In the genomic region with DNA sequence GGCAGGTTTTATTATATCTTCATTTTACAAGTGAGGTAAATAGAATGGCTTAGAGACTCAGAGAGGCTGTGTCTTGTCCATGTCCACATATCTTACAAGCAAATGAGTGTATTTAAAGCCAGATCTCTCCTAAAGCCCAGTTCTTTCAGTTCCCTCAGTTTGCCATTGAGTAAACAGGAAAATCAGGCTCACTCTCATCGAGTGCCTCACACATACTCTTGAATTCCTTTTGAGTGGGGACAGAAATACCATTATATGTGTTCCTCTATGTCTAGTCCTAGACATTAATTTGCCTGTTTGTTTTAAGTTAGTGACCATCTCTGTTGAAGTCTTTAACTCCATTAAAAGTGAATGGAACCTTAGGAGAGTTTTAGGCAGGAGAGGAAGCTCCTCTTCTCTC, we compare ENCODE assay signal across 28 cellular contexts.
"Had no signal": no experiment of that assay in that cellular context is flagged by ENCODE, and none has a peak within 500 bp of the region (broad histone marks: within the 10 kb centered on the region; RNA-seq: fewer than 3 reads in every experiment).

No MANE protein-coding gene starts in this region.

- H3K36me3 ChIP-seq: colonic mucosa, pancreas had no signal

- H3K9me3 Mint-ChIP-seq: activated CD4-positive, alpha-beta memory T cell treated with anti-CD3 and anti-CD28 coated beads for 36 hours; activated CD4-positive, alpha-beta T cell treated with anti-CD3 and anti-CD28 coated beads, Interleukin-2, amount 10 ng/mL, durations not matched to agents 24 days and 14 days; activated T-helper 1 cell treated with anti-CD3 and anti-CD28 coated beads, Interleukin-12 subunit alpha, Interleukin-12 subunit beta, Interleukin-2, Interleukin-4 antibody, amounts not matched to agents 30 ng/mL and 10 ng/mL and 1 ng/mL, durations not matched to agents 14 hours and 24 hours and 36 hours; stimulated activated effector memory CD8-positive, alpha-beta T cell treated with anti-CD3 and anti-CD28 coated beads, Interleukin-12 subunit alpha, Interleukin-12 subunit beta, amount 100 ng/mL, for 72 hours; stimulated activated naive CD8-positive, alpha-beta T cell treated with anti-CD3 and anti-CD28 coated beads, Interleukin-15, Interleukin-2, amounts not matched to agents 100 ng/mL and 50 ng/mL, for 24 hours had no signal

- H3K4me1 ChIP-seq: colonic mucosa, foreskin keratinocyte had no signal

- DNase-seq: activated CD4-positive, alpha-beta memory T cell treated with anti-CD3 and anti-CD28 coated beads for 36 hours; activated CD4-positive, alpha-beta T cell treated with anti-CD3 and anti-CD28 coated beads, Interleukin-2, amount 10 ng/mL, durations not matched to agents 24 days and 14 days; activated CD4-positive, CD25-positive, alpha-beta regulatory T cell treated with anti-CD3 and anti-CD28 coated beads, Interleukin-2, amount 50 U/mL, for 72 hours; activated CD8-positive, alpha-beta memory T cell treated with anti-CD3 and anti-CD28 coated beads, Interleukin-2, amount 50 U/mL, for 4 hours; activated gamma-delta T cell; activated naive CD4-positive, alpha-beta T cell treated with anti-CD3 and anti-CD28 coated beads, Interleukin-2, amount 50 U/mL, for 16 hours; activated T-cell treated with anti-CD3 and anti-CD28 coated beads, Interleukin-2, amount 50 U/mL, for 1 hour; anterior cingulate cortex; colonic mucosa; effector CD8-positive, alpha-beta T cell; foreskin keratinocyte; heart left ventricle; left ventricle myocardium inferior; pancreas; psoas muscle; sigmoid colon; small intestine; stimulated activated CD4-positive, alpha-beta T cell treated with anti-CD3 and anti-CD28 coated beads, Interleukin-4, amount 100 ng/mL, for 24 hours; T-helper 17 cell; T1000 had no signal

- H3K27ac Mint-ChIP-seq: activated CD4-positive, alpha-beta memory T cell treated with anti-CD3 and anti-CD28 coated beads for 36 hours; activated CD4-positive, alpha-beta T cell treated with anti-CD3 and anti-CD28 coated beads, Interleukin-2, amount 10 ng/mL, durations not matched to agents 24 days and 14 days; activated T-helper 1 cell treated with anti-CD3 and anti-CD28 coated beads, Interleukin-12 subunit alpha, Interleukin-12 subunit beta, Interleukin-2, Interleukin-4 antibody, amounts not matched to agents 30 ng/mL and 10 ng/mL and 1 ng/mL, durations not matched to agents 14 hours and 24 hours and 36 hours; stimulated activated effector memory CD8-positive, alpha-beta T cell treated with anti-CD3 and anti-CD28 coated beads, Interleukin-12 subunit alpha, Interleukin-12 subunit beta, amount 100 ng/mL, for 72 hours; stimulated activated naive CD8-positive, alpha-beta T cell treated with anti-CD3 and anti-CD28 coated beads, Interleukin-15, Interleukin-2, amounts not matched to agents 100 ng/mL and 50 ng/mL, for 24 hours; T-helper 17 cell had no signal

- H3K27me3 Mint-ChIP-seq: activated CD4-positive, alpha-beta memory T cell treated with anti-CD3 and anti-CD28 coated beads for 36 hours; activated CD4-positive, alpha-beta T cell treated with anti-CD3 and anti-CD28 coated beads, Interleukin-2, amount 10 ng/mL, durations not matched to agents 24 days and 14 days; stimulated activated naive CD8-positive, alpha-beta T cell treated with anti-CD3 and anti-CD28 coated beads, Interleukin-15, Interleukin-2, amounts not matched to agents 100 ng/mL and 50 ng/mL, for 24 hours; T-helper 17 cell had no signal

- H3K27me3 ChIP-seq: colonic mucosa, esophagus muscularis mucosa, foreskin keratinocyte, heart left ventricle, pancreas, sigmoid colon, vagina had no signal

- ATAC-seq: foreskin keratinocyte; heart left ventricle; pancreas; psoas muscle; stimulated activated effector memory CD8-positive, alpha-beta T cell treated with anti-CD3 and anti-CD28 coated beads, Interleukin-12 subunit alpha, Interleukin-12 subunit beta, amount 100 ng/mL, for 72 hours; T-helper 17 cell had no signal

- FAIRE-seq: bronchial epithelial cell, islet of Langerhans, pancreas, small intestine had no signal

- H3K9me3 ChIP-seq: colonic mucosa, esophagus muscularis mucosa, heart left ventricle, left ventricle myocardium inferior, pancreas, psoas muscle, sigmoid colon, thoracic aorta, vagina had no signal

- H3K27ac ChIP-seq: colonic mucosa, esophagus muscularis mucosa, foreskin keratinocyte, heart left ventricle, left ventricle myocardium inferior, pancreas, psoas muscle, sigmoid colon, thoracic aorta, vagina had no signal

- H3K4me3 ChIP-seq: colonic mucosa, esophagus muscularis mucosa, heart left ventricle, left ventricle myocardium inferior, pancreas, psoas muscle, sigmoid colon, thoracic aorta, vagina had no signal

- H3K4me3 Mint-ChIP-seq: activated CD4-positive, alpha-beta memory T cell treated with anti-CD3 and anti-CD28 coated beads for 36 hours; activated CD4-positive, alpha-beta T cell treated with anti-CD3 and anti-CD28 coated beads, Interleukin-2, amount 10 ng/mL, durations not matched to agents 24 days and 14 days; activated T-helper 1 cell treated with anti-CD3 and anti-CD28 coated beads, Interleukin-12 subunit alpha, Interleukin-12 subunit beta, Interleukin-2, Interleukin-4 antibody, amounts not matched to agents 30 ng/mL and 10 ng/mL and 1 ng/mL, durations not matched to agents 14 hours and 24 hours and 36 hours; stimulated activated effector memory CD8-positive, alpha-beta T cell treated with anti-CD3 and anti-CD28 coated beads, Interleukin-12 subunit alpha, Interleukin-12 subunit beta, amount 100 ng/mL, for 72 hours; stimulated activated naive CD8-positive, alpha-beta T cell treated with anti-CD3 and anti-CD28 coated beads, Interleukin-15, Interleukin-2, amounts not matched to agents 100 ng/mL and 50 ng/mL, for 24 hours; T-helper 17 cell had no signal
